In genomic region chr13:100689191-100689590, GRCh38 we compare ENCODE assay signal across 29 cellular contexts.
"Had no signal": no experiment of that assay in that cellular context is flagged by ENCODE, and none has a peak within 500 bp of the region (broad histone marks: within the 10 kb centered on the region; RNA-seq: fewer than 3 reads in every experiment).

No MANE protein-coding gene starts in this region.

- H3K27ac ChIP-seq: stomach, suprapubic skin, testis, thoracic aorta, thyroid gland, tibial artery, tibial nerve, transverse colon, upper lobe of left lung, upper lobe of right lung, uterus, vagina had no signal

- H3K9me3 ChIP-seq: testis, thyroid gland, uterus, vagina had no signal

- H3K27ac Mint-ChIP-seq: stimulated activated effector memory CD8-positive, alpha-beta T cell treated with anti-CD3 and anti-CD28 coated beads, Interleukin-12 subunit alpha, Interleukin-12 subunit beta, amount 100 ng/mL, for 72 hours; stimulated activated memory B cell treated with anti-CD40 and anti-IgM and Interleukin-4, amounts not matched to agents 10 μg/mL and 1 μg/mL and 100 μg/mL, for 72 hours; stimulated activated naive B cell treated with anti-CD40 and anti-IgM and Interleukin-4, amounts not matched to agents 10 μg/mL and 1 μg/mL and 100 μg/mL, for 72 hours; stimulated activated naive CD8-positive, alpha-beta T cell treated with anti-CD3 and anti-CD28 coated beads, Interleukin-15, amount 100 ng/mL, for 72 hours; stimulated activated naive CD8-positive, alpha-beta T cell treated with anti-CD3 and anti-CD28 coated beads, Interleukin-15, Interleukin-2, amounts not matched to agents 100 ng/mL and 50 ng/mL, for 24 hours; type B pancreatic cell had no signal

- FAIRE-seq: urothelium cell line had no signal

- H3K36me3 Mint-ChIP-seq: stimulated activated effector memory CD8-positive, alpha-beta T cell treated with anti-CD3 and anti-CD28 coated beads, Interleukin-12 subunit alpha, Interleukin-12 subunit beta, amount 100 ng/mL, for 72 hours; type B pancreatic cell had no signal

- H3K4me1 Mint-ChIP-seq: stimulated activated effector memory CD8-positive, alpha-beta T cell treated with anti-CD3 and anti-CD28 coated beads, Interleukin-12 subunit alpha, Interleukin-12 subunit beta, amount 100 ng/mL, for 72 hours; stimulated activated naive CD8-positive, alpha-beta T cell treated with anti-CD3 and anti-CD28 coated beads, Interleukin-15, amount 100 ng/mL, for 72 hours had no signal

- H3K4me1 ChIP-seq: stomach, suprapubic skin, testis, thyroid gland, tibial artery, tibial nerve, transverse colon, upper lobe of left lung, upper lobe of right lung, uterus, vagina had no signal

- H3K27me3 ChIP-seq: testis, thyroid gland, tibial nerve, transverse colon, upper lobe of left lung, upper lobe of right lung, uterus, vagina had no signal

- H3K36me3 ChIP-seq: stomach, suprapubic skin, thoracic aorta, thyroid gland, tibial artery, tibial nerve, transverse colon, upper lobe of left lung, upper lobe of right lung, uterus, vagina had no signal

- DNase-seq: stimulated activated CD4-positive, alpha-beta T cell treated with anti-CD3 and anti-CD28 coated beads, Interleukin-2, amount 100 ng/mL, for 48 hours; stimulated activated CD4-positive, alpha-beta T cell treated with anti-CD3 and anti-CD28 coated beads, Interleukin-4, amount 100 ng/mL, for 1 hour; stimulated activated CD4-positive, alpha-beta T cell treated with anti-CD3 and anti-CD28 coated beads, Interleukin-4, amount 100 ng/mL, for 24 hours; stimulated activated CD4-positive, alpha-beta T cell treated with anti-CD3 and anti-CD28 coated beads, Interleukin-4, amount 100 ng/mL, for 4 hours; stimulated activated CD8-positive, alpha-beta memory T cell treated with anti-CD3 and anti-CD28 coated beads, Interleukin-4, amount 100 ng/mL, for 48 hours; stimulated activated naive B cell treated with anti-CD40 and anti-IgM and Interleukin-4, amounts not matched to agents 10 μg/mL and 1 μg/mL and 100 μg/mL, for 72 hours; stimulated activated naive CD4-positive, alpha-beta T cell; stimulated activated naive CD4-positive, alpha-beta T cell treated with Interleukin-2 at 50 U/mL for 16 hours; stimulated activated naive CD8-positive, alpha-beta T cell treated with anti-CD3 and anti-CD28 coated beads, Interleukin-15, amount 100 ng/mL, for 72 hours; stimulated activated naive CD8-positive, alpha-beta T cell treated with anti-CD3 and anti-CD28 coated beads, Interleukin-15, Interleukin-2, amounts not matched to agents 100 U/mL and 50 U/mL, for 24 hours; stomach; substantia nigra; testis; thyroid gland; tibial artery; transverse colon; trophoblast cell; upper lobe of left lung; upper lobe of right lung; uterus had no signal

- H3K9me3 Mint-ChIP-seq: type B pancreatic cell had no signal

- H3K4me3 ChIP-seq: stomach, suprapubic skin, testis, thoracic aorta, thyroid gland, tibial artery, tibial nerve, transverse colon, upper lobe of left lung, upper lobe of right lung, uterus, vagina had no signal

- ATAC-seq: stimulated activated effector memory CD8-positive, alpha-beta T cell treated with anti-CD3 and anti-CD28 coated beads, Interleukin-12 subunit alpha, Interleukin-12 subunit beta, amount 100 ng/mL, for 72 hours; stimulated activated memory B cell treated with anti-CD40 and anti-IgM and Interleukin-4, amounts not matched to agents 10 μg/mL and 1 μg/mL and 100 μg/mL, for 72 hours; stimulated activated naive B cell treated with anti-CD40 and anti-IgM and Interleukin-4, amounts not matched to agents 10 μg/mL and 1 μg/mL and 100 μg/mL, for 72 hours; stimulated activated naive CD8-positive, alpha-beta T cell treated with anti-CD3 and anti-CD28 coated beads, Interleukin-15, amount 100 ng/mL, for 72 hours; stimulated activated naive CD8-positive, alpha-beta T cell treated with anti-CD3 and anti-CD28 coated beads, Interleukin-15, Interleukin-2, amounts not matched to agents 100 U/mL and 50 U/mL, for 24 hours; upper lobe of right lung had no signal

- H3K4me3 Mint-ChIP-seq: stimulated activated effector memory CD8-positive, alpha-beta T cell treated with anti-CD3 and anti-CD28 coated beads, Interleukin-12 subunit alpha, Interleukin-12 subunit beta, amount 100 ng/mL, for 72 hours; stimulated activated memory B cell treated with anti-CD40 and anti-IgM and Interleukin-4, amounts not matched to agents 10 μg/mL and 1 μg/mL and 100 μg/mL, for 72 hours; stimulated activated naive B cell treated with anti-CD40 and anti-IgM and Interleukin-4, amounts not matched to agents 10 μg/mL and 1 μg/mL and 100 μg/mL, for 72 hours; stimulated activated naive CD8-positive, alpha-beta T cell treated with anti-CD3 and anti-CD28 coated beads, Interleukin-15, amount 100 ng/mL, for 72 hours; stimulated activated naive CD8-positive, alpha-beta T cell treated with anti-CD3 and anti-CD28 coated beads, Interleukin-15, Interleukin-2, amounts not matched to agents 100 ng/mL and 50 ng/mL, for 24 hours; type B pancreatic cell had no signal
